24 cellular contexts compared by ENCODE assay signal in the genomic region with DNA sequence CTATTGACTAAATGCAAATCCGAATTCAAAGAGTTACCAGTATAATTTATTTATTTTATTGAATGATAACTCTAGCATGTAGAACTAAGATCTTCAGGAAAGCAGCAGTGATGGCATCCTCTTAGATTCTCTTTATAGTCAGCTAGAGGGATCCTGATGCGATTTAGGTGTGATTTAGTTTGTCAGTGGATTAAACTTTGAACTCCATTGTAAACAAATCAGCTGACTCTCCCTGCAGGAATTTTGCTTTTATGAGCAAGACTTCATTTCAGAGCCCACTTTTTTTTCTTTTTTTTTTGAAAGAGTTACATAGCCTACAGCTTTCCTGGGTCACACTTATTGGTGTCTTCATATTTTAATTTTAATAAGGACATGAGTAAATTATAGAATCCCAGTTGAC.
"Had no signal": no experiment of that assay in that cellular context is flagged by ENCODE, and none has a peak within 500 bp of the region (broad histone marks: within the 10 kb centered on the region; RNA-seq: fewer than 3 reads in every experiment).

No MANE protein-coding gene starts in this region.

- H3K27me3 ChIP-seq: gastrocnemius medialis, left lung, ovary, right atrium auricular region, sigmoid colon, testis, tibial artery had no signal

- ATAC-seq: effector memory CD8-positive, alpha-beta T cell; esophagus mucosa; gastrocnemius medialis; left cardiac atrium; left lung; natural killer cell; stimulated activated memory B cell treated with anti-CD40 and anti-IgM and Interleukin-4, amounts not matched to agents 10 μg/mL and 1 μg/mL and 100 μg/mL, for 72 hours; stimulated activated naive CD8-positive, alpha-beta T cell treated with anti-CD3 and anti-CD28 coated beads, Interleukin-15, Interleukin-2, amounts not matched to agents 100 U/mL and 50 U/mL, for 24 hours had no signal

- FAIRE-seq: endometrium, keratinocyte had no signal

- H3K27ac ChIP-seq: coronary artery, gastrocnemius medialis, left lung, ovary, right atrium auricular region, sigmoid colon, testis, tibial artery had no signal

- DNase-seq: dermis blood vessel endothelial cell; effector memory CD8-positive, alpha-beta T cell; foreskin fibroblast; gastrocnemius medialis; head of caudate nucleus; left cardiac atrium; left lung; natural killer cell; occipital lobe; ovary; posterior cingulate gyrus; sigmoid colon; stimulated activated CD4-positive, alpha-beta T cell treated with anti-CD3 and anti-CD28 coated beads, Interleukin-2, amount 100 ng/mL, for 24 hours; stimulated activated CD4-positive, alpha-beta T cell treated with anti-CD3 and anti-CD28 coated beads, Interleukin-4, amount 100 ng/mL, for 4 hours; stimulated activated naive CD8-positive, alpha-beta T cell treated with anti-CD3 and anti-CD28 coated beads, Interleukin-15, Interleukin-2, amounts not matched to agents 100 U/mL and 50 U/mL, for 24 hours; substantia nigra; testis; tibial artery had no signal

- H3K4me3 ChIP-seq: coronary artery, gastrocnemius medialis, left lung, ovary, right atrium auricular region, sigmoid colon, testis, tibial artery had no signal

- H3K9me3 ChIP-seq: gastrocnemius medialis, left lung, ovary, right atrium auricular region, sigmoid colon, testis, tibial artery had no signal

- H3K4me1 ChIP-seq: left lung, right atrium auricular region, sigmoid colon, testis had no signal

- H3K36me3 ChIP-seq: gastrocnemius medialis, left lung, ovary, right atrium auricular region, sigmoid colon, tibial artery had no signal
